ENCODE assay signal across 1 cellular context in the genomic region with DNA sequence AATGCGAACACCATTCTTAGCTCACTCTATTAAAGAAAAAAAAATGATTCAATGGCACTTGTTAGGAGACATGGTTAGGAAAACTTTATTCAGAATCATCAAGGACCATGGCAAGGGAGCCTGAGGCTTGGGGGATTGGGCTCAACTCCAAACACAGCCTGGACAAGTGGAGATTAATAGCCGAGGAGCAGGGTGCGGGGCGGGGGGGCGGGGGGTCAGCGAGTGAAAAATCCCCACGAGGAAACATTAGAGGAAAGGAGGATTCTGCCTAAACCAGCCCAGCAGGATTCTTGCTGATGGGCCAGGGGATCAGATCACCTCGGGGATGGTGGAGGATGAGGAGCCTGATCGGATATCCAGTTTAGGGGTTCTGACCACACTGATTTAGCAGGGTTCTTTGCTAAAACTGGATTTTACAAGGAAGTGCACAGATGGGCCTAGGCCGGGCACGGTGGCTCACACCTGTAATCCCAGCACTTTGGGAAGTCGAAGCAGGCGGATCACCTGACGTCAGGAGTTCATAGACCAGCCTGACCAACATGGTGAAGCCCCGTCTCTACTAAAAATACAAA.
TF ChIP-seq lines count a peak whose summit lies in the region.

No MANE protein-coding gene starts in this region.

TF ChIP-seq in HCT116, 20 proteins besides CTCF, POLR2A, EP300 and RAD21 (continued from another document):
- TF ChIP-seq JUND (IDR thresholded peaks at IDR 0.05) (no peak), EZH2phosphoT487 (IDR thresholded peaks at IDR 0.05; ENCODE audit: borderline replicate concordance) (no peak), CBX3 (IDR thresholded peaks at IDR 0.05; ENCODE audit: low read depth) (no peak), FOSL1 (IDR thresholded peaks at IDR 0.05; ENCODE audit: low read depth) (no peak), ZFX (IDR thresholded peaks at IDR 0.05) (no peak), SIN3A (IDR thresholded peaks at IDR 0.05; ENCODE audit: low read depth) (no peak), YY1 (IDR thresholded peaks at IDR 0.05; ENCODE audit: extremely low read depth, insufficient replicate concordance, low read depth, low read length) (no peak), REST (IDR thresholded peaks at IDR 0.05; ENCODE audit: low read depth) (no peak), POLR2AphosphoS5 (IDR thresholded peaks at IDR 0.05; ENCODE audit: low read depth, low read length) (no peak), EZH2 (IDR thresholded peaks at IDR 0.05) (no peak)
- TF ChIP-seq, protein P1, sequence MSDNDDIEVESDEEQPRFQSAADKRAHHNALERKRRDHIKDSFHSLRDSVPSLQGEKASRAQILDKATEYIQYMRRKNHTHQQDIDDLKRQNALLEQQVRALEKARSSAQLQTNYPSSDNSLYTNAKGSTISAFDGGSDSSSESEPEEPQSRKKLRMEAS (IDR thresholded peaks at IDR 0.05), result no peak
